In the genomic region with DNA sequence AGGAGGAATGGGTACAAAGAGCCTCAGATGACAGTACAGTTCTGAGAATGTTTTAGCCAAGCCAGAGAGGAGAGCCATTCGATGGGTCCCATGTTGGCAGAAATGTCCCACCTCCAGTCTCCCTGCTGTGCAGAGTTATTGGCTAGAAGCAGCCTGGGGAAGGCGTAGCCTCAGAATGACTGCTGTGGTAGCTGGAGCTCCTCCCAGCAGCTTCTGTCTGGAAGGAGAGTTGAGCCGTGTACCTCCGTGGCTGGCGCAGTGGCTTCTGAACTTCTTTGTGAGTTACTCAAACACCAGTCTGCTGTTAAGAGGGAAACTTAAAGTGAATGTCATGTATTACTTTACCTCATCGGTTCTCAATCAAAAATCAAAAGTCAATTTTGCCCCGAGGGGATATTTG, we compare ENCODE assay signal across 16 cellular contexts.
DNase-seq lines count a peak whose midpoint lies in the region; ATAC-seq and TF ChIP-seq lines count a peak whose summit lies in the region.
"Had no signal": no experiment of that assay in that cellular context is flagged by ENCODE, and none has a peak within 500 bp of the region (broad histone marks: within the 10 kb centered on the region; RNA-seq: fewer than 3 reads in every experiment).

No MANE protein-coding gene starts in this region.

- H3K9me3 Mint-ChIP-seq in WTC11 (peaks cover 7% of the 10 kb centered on the region), memory B cell (no peaks in the 10 kb centered on the region)
- H3K9me3 Mint-ChIP-seq in activated naive CD4-positive, alpha-beta T cell treated with anti-CD3 and anti-CD28 coated beads, Interleukin-2, amount 10 ng/mL, durations not matched to agents 7 days and 5 days: no peaks in the 10 kb centered on the region
- H3K9me3 Mint-ChIP-seq: CD8-positive, alpha-beta T cell had no signal

- H3K4me3 Mint-ChIP-seq in WTC11 (no peak overlapping the region), memory B cell (no peak overlapping the region)
- H3K4me3 Mint-ChIP-seq in activated naive CD4-positive, alpha-beta T cell treated with anti-CD3 and anti-CD28 coated beads, Interleukin-2, amount 10 ng/mL, durations not matched to agents 7 days and 5 days: no peak overlapping the region
- H3K4me3 Mint-ChIP-seq: CD8-positive, alpha-beta T cell had no signal

- POLR2A ChIA-PET in WTC11 (lab: Charles Lee): no interaction called here

- H3K27me3 Mint-ChIP-seq in WTC11 (ENCODE audit: low read depth) (no peaks in the 10 kb centered on the region), memory B cell (peaks cover 4% of the 10 kb centered on the region)
- peaks cover 8% of the 10 kb centered on the region for H3K27me3 Mint-ChIP-seq in activated naive CD4-positive, alpha-beta T cell treated with anti-CD3 and anti-CD28 coated beads, Interleukin-2, amount 10 ng/mL, durations not matched to agents 7 days and 5 days

- TF ChIP-seq CTCF in WTC11 (IDR thresholded peaks at IDR 0.05): no peak

- H3K27ac Mint-ChIP-seq in WTC11: no peak overlapping the region
- H3K27ac Mint-ChIP-seq in memory B cell: no peak overlapping the region
- H3K27ac Mint-ChIP-seq in activated naive CD4-positive, alpha-beta T cell treated with anti-CD3 and anti-CD28 coated beads, Interleukin-2, amount 10 ng/mL, durations not matched to agents 7 days and 5 days: no peak overlapping the region
- H3K27ac Mint-ChIP-seq: CD8-positive, alpha-beta T cell had no signal

- H3K36me3 Mint-ChIP-seq in WTC11: no peaks in the 10 kb centered on the region
- H3K36me3 Mint-ChIP-seq in memory B cell: peaks cover 2% of the 10 kb centered on the region
- H3K36me3 Mint-ChIP-seq in activated naive CD4-positive, alpha-beta T cell treated with anti-CD3 and anti-CD28 coated beads, Interleukin-2, amount 10 ng/mL, durations not matched to agents 7 days and 5 days: no peaks in the 10 kb centered on the region
- H3K36me3 Mint-ChIP-seq: CD8-positive, alpha-beta T cell had no signal

- ATAC-seq in WTC11 (peak; percentile 57), memory B cell (ENCODE audit: low read depth) (peak; percentile 38), GM18858 (IDR thresholded peaks at IDR 0.05; ENCODE audit: unreplicated experiment) (no peak)
- ATAC-seq: CD8-positive, alpha-beta T cell; K562 had no signal

- CTCF ChIA-PET in WTC11 (lab: Charles Lee): interaction anchor here (0.8 kb wide), 1 partner anchor 65 kb away, joined by 4 read pairs; no protein-coding TSS in a partner anchor
- CTCF ChIA-PET in activated naive CD4-positive, alpha-beta T cell treated with anti-CD3 and anti-CD28 coated beads, Interleukin-2, amount 10 ng/mL, durations not matched to agents 7 days and 5 days (lab: Charles Lee): no interaction called here

- DNase-seq in Daoy (ENCODE audit: low read depth) (peak; percentile 13), HT-29 (ENCODE audit: low spot score) (peak; percentile 9), WTC11 (ENCODE audit: low spot score) (no peak), memory B cell (ENCODE audit: low spot score in 2 of 2) (no peak), SKM-1 treated with dmso at 0.1 percent for 144 hours (lab: John Stamatoyannopoulos, UW; ENCODE audit: unreplicated experiment) (no peak), T1000 (lab: John Stamatoyannopoulos, UW) (no peak)
- no peak for DNase-seq in activated naive CD4-positive, alpha-beta T cell treated with anti-CD3 and anti-CD28 coated beads, Interleukin-2, amount 10 ng/mL, durations not matched to agents 7 days and 5 days
- DNase-seq: CD8-positive, alpha-beta T cell; NCI-H1092; NCI-H1694 treated with DMSO at 0.1 percent for 48 hours; NCI-H446 treated with DMSO at 0.1 percent for 48 hours; NCI-H774; Peyer's patch; SHP77 treated with DMSO at 0.1 percent for 48 hours had no signal

- H3K4me1 Mint-ChIP-seq in WTC11 (peaks cover 6% of the 10 kb centered on the region), memory B cell (peaks cover 17% of the 10 kb centered on the region)
- H3K4me1 Mint-ChIP-seq in activated naive CD4-positive, alpha-beta T cell treated with anti-CD3 and anti-CD28 coated beads, Interleukin-2, amount 10 ng/mL, durations not matched to agents 7 days and 5 days: no peaks in the 10 kb centered on the region

TF ChIP-seq in WTC11, 78 proteins besides CTCF, POLR2A, EP300 and RAD21:
- no peak for TF ChIP-seq JUN (CRISPR knock-in tag; IDR thresholded peaks at IDR 0.05)
- TF ChIP-seq ATF1 (CRISPR knock-in tag; IDR thresholded peaks at IDR 0.05): no peak
- TF ChIP-seq, protein P1, sequence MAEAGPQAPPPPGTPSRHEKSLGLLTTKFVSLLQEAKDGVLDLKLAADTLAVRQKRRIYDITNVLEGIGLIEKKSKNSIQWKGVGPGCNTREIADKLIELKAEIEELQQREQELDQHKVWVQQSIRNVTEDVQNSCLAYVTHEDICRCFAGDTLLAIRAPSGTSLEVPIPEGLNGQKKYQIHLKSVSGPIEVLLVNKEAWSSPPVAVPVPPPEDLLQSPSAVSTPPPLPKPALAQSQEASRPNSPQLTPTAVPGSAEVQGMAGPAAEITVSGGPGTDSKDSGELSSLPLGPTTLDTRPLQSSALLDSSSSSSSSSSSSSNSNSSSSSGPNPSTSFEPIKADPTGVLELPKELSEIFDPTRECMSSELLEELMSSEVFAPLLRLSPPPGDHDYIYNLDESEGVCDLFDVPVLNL (CRISPR knock-in tag; IDR thresholded peaks at IDR 0.05; ENCODE audit: borderline replicate concordance, low read depth): no peak
- TF ChIP-seq, protein P2, sequence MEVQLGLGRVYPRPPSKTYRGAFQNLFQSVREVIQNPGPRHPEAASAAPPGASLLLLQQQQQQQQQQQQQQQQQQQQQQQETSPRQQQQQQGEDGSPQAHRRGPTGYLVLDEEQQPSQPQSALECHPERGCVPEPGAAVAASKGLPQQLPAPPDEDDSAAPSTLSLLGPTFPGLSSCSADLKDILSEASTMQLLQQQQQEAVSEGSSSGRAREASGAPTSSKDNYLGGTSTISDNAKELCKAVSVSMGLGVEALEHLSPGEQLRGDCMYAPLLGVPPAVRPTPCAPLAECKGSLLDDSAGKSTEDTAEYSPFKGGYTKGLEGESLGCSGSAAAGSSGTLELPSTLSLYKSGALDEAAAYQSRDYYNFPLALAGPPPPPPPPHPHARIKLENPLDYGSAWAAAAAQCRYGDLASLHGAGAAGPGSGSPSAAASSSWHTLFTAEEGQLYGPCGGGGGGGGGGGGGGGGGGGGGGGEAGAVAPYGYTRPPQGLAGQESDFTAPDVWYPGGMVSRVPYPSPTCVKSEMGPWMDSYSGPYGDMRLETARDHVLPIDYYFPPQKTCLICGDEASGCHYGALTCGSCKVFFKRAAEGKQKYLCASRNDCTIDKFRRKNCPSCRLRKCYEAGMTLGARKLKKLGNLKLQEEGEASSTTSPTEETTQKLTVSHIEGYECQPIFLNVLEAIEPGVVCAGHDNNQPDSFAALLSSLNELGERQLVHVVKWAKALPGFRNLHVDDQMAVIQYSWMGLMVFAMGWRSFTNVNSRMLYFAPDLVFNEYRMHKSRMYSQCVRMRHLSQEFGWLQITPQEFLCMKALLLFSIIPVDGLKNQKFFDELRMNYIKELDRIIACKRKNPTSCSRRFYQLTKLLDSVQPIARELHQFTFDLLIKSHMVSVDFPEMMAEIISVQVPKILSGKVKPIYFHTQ (CRISPR knock-in tag; IDR thresholded peaks at IDR 0.05): no peak
- no peak for TF ChIP-seq HMGA2 (CRISPR knock-in tag; IDR thresholded peaks at IDR 0.05)
- no peak for TF ChIP-seq ZNF423 (CRISPR knock-in tag; IDR thresholded peaks at IDR 0.05)
- TF ChIP-seq, protein P3, sequence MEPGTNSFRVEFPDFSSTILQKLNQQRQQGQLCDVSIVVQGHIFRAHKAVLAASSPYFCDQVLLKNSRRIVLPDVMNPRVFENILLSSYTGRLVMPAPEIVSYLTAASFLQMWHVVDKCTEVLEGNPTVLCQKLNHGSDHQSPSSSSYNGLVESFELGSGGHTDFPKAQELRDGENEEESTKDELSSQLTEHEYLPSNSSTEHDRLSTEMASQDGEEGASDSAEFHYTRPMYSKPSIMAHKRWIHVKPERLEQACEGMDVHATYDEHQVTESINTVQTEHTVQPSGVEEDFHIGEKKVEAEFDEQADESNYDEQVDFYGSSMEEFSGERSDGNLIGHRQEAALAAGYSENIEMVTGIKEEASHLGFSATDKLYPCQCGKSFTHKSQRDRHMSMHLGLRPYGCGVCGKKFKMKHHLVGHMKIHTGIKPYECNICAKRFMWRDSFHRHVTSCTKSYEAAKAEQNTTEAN (CRISPR knock-in tag; IDR thresholded peaks at IDR 0.05): no peak
- no peak for TF ChIP-seq GTF2I (CRISPR knock-in tag; conservative IDR thresholded peaks at IDR 0.05)

Comparison
In these comparisons a context has a peak if more than half of its experiments do, and no peak if none do; other contexts are left out.
1. DNase-seq: peak in Daoy (single experiment) and HT-29 (single experiment); none in WTC11 (single experiment), memory B cell (0 of 2), SKM-1 treated with dmso at 0.1 percent for 144 hours (single experiment), activated naive CD4-positive, alpha-beta T cell treated with anti-CD3 and anti-CD28 coated beads, Interleukin-2, amount 10 ng/mL, durations not matched to agents 7 days and 5 days (single experiment) and T1000 (single experiment).